In the genomic region with DNA sequence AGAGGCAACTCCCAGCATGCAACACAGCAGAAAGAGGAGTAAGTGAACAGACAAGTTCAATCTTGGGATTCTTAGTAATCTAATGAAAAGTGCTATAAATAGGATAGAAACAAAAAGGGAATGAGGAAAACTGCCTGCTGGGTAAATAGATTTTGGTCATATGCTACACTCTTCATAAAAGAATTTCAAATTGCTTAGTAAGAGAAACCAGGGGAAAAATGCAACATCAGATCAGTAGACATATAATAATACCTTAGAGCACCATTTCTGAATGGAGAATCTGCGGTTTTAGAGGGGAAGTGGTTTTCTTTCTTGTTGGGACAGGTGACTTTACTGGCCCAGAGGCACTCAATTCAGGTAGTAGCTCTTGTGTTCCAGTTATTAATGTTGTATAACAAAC, we compare ENCODE assay signal across 21 cellular contexts. TPM values are rescaled to one million over a fixed set of nuclear protein-coding genes. Genes with fewer than 3 reads are reported as not detected.
DNase-seq lines count a peak whose midpoint lies in the region; ATAC-seq, FAIRE-seq and TF ChIP-seq lines count a peak whose summit lies in the region.
"Had no signal": no experiment of that assay in that cellular context is flagged by ENCODE, and none has a peak within 500 bp of the region (broad histone marks: within the 10 kb centered on the region; RNA-seq: fewer than 3 reads in every experiment).

No MANE protein-coding gene starts in this region.

- H3K4me3 ChIP-seq in bronchial epithelial cell (ENCODE audit: low read depth, low read length) = no peak overlapping the region
- H3K4me3 ChIP-seq: thoracic aorta had no signal

- DNase-seq in bronchial epithelial cell (ENCODE audit: low read depth) (peak; percentile 73), NCI-H1092 (lab: John Stamatoyannopoulos, UW) (no peak)
- no peak for DNase-seq in stimulated activated CD4-positive, alpha-beta T cell treated with anti-CD3 and anti-CD28 coated beads, Interleukin-4, amount 100 ng/mL, for 1 hour
- DNase-seq: activated CD4-positive, alpha-beta memory T cell treated with anti-CD3 and anti-CD28 coated beads for 36 hours; activated T-cell treated with anti-CD3 and anti-CD28 coated beads, Interleukin-2, amount 50 U/mL, for 72 hours; Caco-2; dermis blood vessel endothelial cell; EL; glutamatergic neuron; NCI-H1694; NCI-H226; stimulated activated CD4-positive, alpha-beta T cell treated with anti-CD3 and anti-CD28 coated beads, Interleukin-4, amount 100 ng/mL, for 4 hours; T-helper 1 cell had no signal

- no peaks in the 10 kb centered on the region for H3K27me3 ChIP-seq in bronchial epithelial cell (ENCODE audit: control insufficient read depth, insufficient read depth, low read length)

- H3K36me3 ChIP-seq in bronchial epithelial cell (ENCODE audit: control insufficient read depth, insufficient read depth, low read length) = no peaks in the 10 kb centered on the region
- H3K36me3 ChIP-seq: thoracic aorta had no signal

- TF ChIP-seq CTCF in bronchial epithelial cell (IDR thresholded peaks at IDR 0.05; ENCODE audit: insufficient read depth, low read length, severe bottlenecking) = no peak

- no peak for FAIRE-seq in bronchial epithelial cell (lab: Jason Lieb, UNC)

- peak; percentile 80 for ATAC-seq in GM18867 (IDR thresholded peaks at IDR 0.05; ENCODE audit: unreplicated experiment)
- peak; percentile 78 for ATAC-seq in GM21576 (IDR thresholded peaks at IDR 0.05; ENCODE audit: unreplicated experiment)
- ATAC-seq in HG03175 (IDR thresholded peaks at IDR 0.05; ENCODE audit: unreplicated experiment) = peak; percentile 50
- no peak for ATAC-seq in GM18870 (IDR thresholded peaks at IDR 0.05; ENCODE audit: unreplicated experiment)
- ATAC-seq in HG02884 (IDR thresholded peaks at IDR 0.05; ENCODE audit: unreplicated experiment) = no peak
- ATAC-seq: activated T-cell treated with anti-CD3 and anti-CD28 coated beads, Interleukin-2, amount 50 U/mL, for 72 hours; esophagus mucosa; Right ventricle myocardium inferior had no signal

RNA-seq across cellular contexts. Expression of a gene that starts 13.4 kb away (rescaled TPM):
- total RNA-seq in bronchial epithelial cell = 52.6 and 67.1 TPM in 2 replicates

Comparison
In these comparisons a context has a peak if more than half of its experiments do, and no peak if none do; other contexts are left out.
1. ATAC-seq: peak in GM18867 (single experiment), GM21576 (single experiment) and HG03175 (single experiment); none in GM18870 (single experiment) and HG02884 (single experiment).